In genomic region chr3:126149256-126149902, GRCh38 we compare ENCODE assay signal across 17 cellular contexts. TPM values are rescaled to one million over a fixed set of nuclear protein-coding genes. Genes with fewer than 3 reads are reported as not detected.
DNase-seq lines count a peak whose midpoint lies in the region; ATAC-seq and TF ChIP-seq lines count a peak whose summit lies in the region.
"Had no signal": no experiment of that assay in that cellular context is flagged by ENCODE, and none has a peak within 500 bp of the region (broad histone marks: within the 10 kb centered on the region; RNA-seq: fewer than 3 reads in every experiment).

No MANE protein-coding gene starts in this region.

- H3K4me1 ChIP-seq in Peyer's patch (no peaks in the 10 kb centered on the region), lung (ENCODE audit: control insufficient read depth in 2 of 2, insufficient read depth in 2 of 2, low read length in 2 of 2) (no peaks in the 10 kb centered on the region), spleen (no peaks in the 10 kb centered on the region)

- H3K27me3 ChIP-seq in Peyer's patch (no peaks in the 10 kb centered on the region), lung (ENCODE audit: control insufficient read depth, insufficient read depth) (no peaks in the 10 kb centered on the region), spleen (replicated peaks in 1 of 7) (peaks cover 0 to 6% (median 0%) of the 10 kb centered on the region in 7 donors)

- TF ChIP-seq POLR2A in Peyer's patch (IDR thresholded peaks at IDR 0.05) (no peak), spleen (IDR thresholded peaks at IDR 0.05) (no peak)

- DNase-seq in activated CD8-positive, alpha-beta memory T cell treated with anti-CD3 and anti-CD28 coated beads, Interleukin-2, amount 50 U/mL, for 48 hours: peak; percentile 30
- no peak for DNase-seq in activated CD8-positive, alpha-beta memory T cell treated with anti-CD3 and anti-CD28 coated beads for 24 hours
- DNase-seq in Peyer's patch: peak in 2 of 3 donors; percentile 3 to 24
- peak; percentile 24 for DNase-seq in lung (ENCODE audit: low spot score)
- peak; percentile 58 for DNase-seq in spleen
- no peak for DNase-seq in HCEC 1CT
- DNase-seq in effector memory CD8-positive, alpha-beta T cell: no peak
- DNase-seq: GDM1, GOT3, NCI-H1436 treated with DMSO at 0.1 percent for 48 hours, NCI-H2081, NCI-H510A, NCI-H774, PC-3 had no signal

- 90 to 95% methylated on average over 3 of the region's 3 CpGs for WGBS in lung, 2 donors
- WGBS in spleen, 5 donors: 86 to 93% (median 92%) methylated on average over 3 of the region's 3 CpGs

- TF ChIP-seq CTCF in Peyer's patch (IDR thresholded peaks at IDR 0.05) (no peak), lung (IDR thresholded peaks at IDR 0.05; ENCODE audit: control extremely low read depth, extremely low read depth) (no peak), spleen (IDR thresholded peaks at IDR 0.05 in 8 of 11, conservative IDR thresholded peaks at IDR 0.05 in 3 of 11) (no peak)

- no peaks in the 10 kb centered on the region for H3K4me1 Mint-ChIP-seq in effector memory CD8-positive, alpha-beta T cell (ENCODE audit: low read depth in 2 of 2)

- no peaks in the 10 kb centered on the region for H3K9me3 Mint-ChIP-seq in effector memory CD8-positive, alpha-beta T cell

- peaks cover 0 to 15% of the 10 kb centered on the region in 2 donors for H3K27me3 Mint-ChIP-seq in effector memory CD8-positive, alpha-beta T cell

- H3K9me3 ChIP-seq in Peyer's patch (no peaks in the 10 kb centered on the region), lung (ENCODE audit: control insufficient read depth in 2 of 2, insufficient read depth in 1 of 2, low read length in 1 of 2) (no peaks in the 10 kb centered on the region), spleen (no peaks in the 10 kb centered on the region)

- no peak overlapping the region for H3K4me3 Mint-ChIP-seq in effector memory CD8-positive, alpha-beta T cell

- no peak for ATAC-seq in lung (ENCODE audit: insufficient read depth, low FRiP score)
- no peak for ATAC-seq in effector memory CD8-positive, alpha-beta T cell (replicated peaks)
- ATAC-seq: GM12878, PC-3 had no signal

- no peak overlapping the region for H3K27ac ChIP-seq in Peyer's patch
- no peak overlapping the region for H3K27ac ChIP-seq in lung (ENCODE audit: low read depth in 1 of 2, low read length in 1 of 2)
- no peak overlapping the region for H3K27ac ChIP-seq in spleen
- H3K27ac ChIP-seq: C4-2B, KMS-11 had no signal

- intact Hi-C loops in spleen (cut with DNase I; ENCODE audit: low total_unique reads): no loop called here

- H3K36me3 ChIP-seq in Peyer's patch (no peaks in the 10 kb centered on the region), lung (ENCODE audit: control insufficient read depth in 2 of 2, insufficient read depth in 2 of 2, low read length in 2 of 2) (no peaks in the 10 kb centered on the region), spleen (no peaks in the 10 kb centered on the region)

- H3K27ac Mint-ChIP-seq in effector memory CD8-positive, alpha-beta T cell: no peak overlapping the region

- no peak overlapping the region for H3K4me3 ChIP-seq in Peyer's patch
- H3K4me3 ChIP-seq in lung: no peak overlapping the region
- H3K4me3 ChIP-seq in spleen: no peak overlapping the region
- H3K4me3 ChIP-seq: GM12878 had no signal

- H3K36me3 Mint-ChIP-seq in effector memory CD8-positive, alpha-beta T cell (ENCODE audit: insufficient read depth): no peaks in the 10 kb centered on the region

RNA-seq across cellular contexts. Expression of gene ALDH1L1, which starts 31.0 kb away (rescaled TPM):
- total RNA-seq in Peyer's patch: 10 to 100 TPM in 1 of 4 donors, 1 to 10 TPM in 3; 2.0 to 14.2 (median 4.6) TPM
- total RNA-seq in lung: 1 to 10 TPM in 1 of 2 donors, under 1 TPM in 1; 0.51 to 9.0 TPM
- polyA plus RNA-seq in lung: 1 to 10 TPM; 2.3 to 3.3 TPM
- total RNA-seq in spleen: 1 to 10 TPM in 1 of 7 donors, under 1 TPM in 3, not detected in 3; 0.09 to 1.3 (median 0.38) TPM
- polyA plus RNA-seq in spleen: under 1 TPM; 0.13 to 0.35 (median 0.29) TPM
- total RNA-seq: PC-3 had no signal

Comparison
In these comparisons a context has a peak if more than half of its experiments do, and no peak if none do; other contexts are left out.
1. DNase-seq: peak in activated CD8-positive, alpha-beta memory T cell treated with anti-CD3 and anti-CD28 coated beads, Interleukin-2, amount 50 U/mL, for 48 hours (single experiment), Peyer's patch (2 of 3), lung (single experiment) and spleen (single experiment); none in activated CD8-positive, alpha-beta memory T cell treated with anti-CD3 and anti-CD28 coated beads for 24 hours (single experiment), HCEC 1CT (single experiment) and effector memory CD8-positive, alpha-beta T cell (0 of 3).